ENCODE assay signal across 13 cellular contexts in the genomic region with DNA sequence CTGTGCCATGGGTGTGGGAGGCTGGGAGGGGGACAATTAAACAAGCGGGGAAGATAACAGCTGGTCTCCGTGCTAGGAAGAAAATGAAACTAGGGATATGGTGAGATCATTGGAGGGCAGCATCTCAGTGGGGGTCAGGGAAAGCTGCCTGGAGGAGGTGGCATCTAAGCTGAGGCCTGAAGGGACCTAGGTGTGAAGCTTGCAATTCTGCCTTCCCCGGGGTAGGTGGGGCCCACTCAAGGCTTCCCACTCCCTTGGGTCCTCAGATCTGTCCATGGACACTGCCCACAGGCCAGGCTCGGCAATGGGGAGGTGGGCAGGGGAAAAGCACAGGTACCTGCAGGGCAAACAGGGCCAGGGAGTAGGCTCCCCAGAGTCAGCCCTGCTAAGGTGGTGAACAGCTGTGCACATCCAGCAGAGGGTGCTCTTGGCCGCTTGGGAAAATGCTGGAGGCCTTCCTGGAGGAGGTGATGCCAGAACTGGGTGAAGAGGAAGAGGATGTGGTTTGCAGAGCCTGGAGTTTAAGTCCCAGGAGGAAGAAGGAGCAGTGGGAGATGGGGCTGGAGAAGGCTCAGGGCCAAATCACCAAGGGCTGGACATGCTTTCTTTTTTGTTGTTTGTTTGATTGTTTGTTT. TPM values are rescaled to one million over a fixed set of nuclear protein-coding genes. Genes with fewer than 3 reads are reported as not detected.
DNase-seq lines count a peak whose midpoint lies in the region; ATAC-seq and TF ChIP-seq lines count a peak whose summit lies in the region.
"Had no signal": no experiment of that assay in that cellular context is flagged by ENCODE, and none has a peak within 500 bp of the region (broad histone marks: within the 10 kb centered on the region; RNA-seq: fewer than 3 reads in every experiment).

No MANE protein-coding gene starts in this region.

- intact Hi-C loops in activated B cell treated with CpG ODN at 0.5 μM for 24 hours (cut with micrococcal nuclease) (no loop called here), right cardiac atrium (cut with DNase I) (no loop called here)

- H3K36me3 ChIP-seq in trophoblast cell (ENCODE audit: control insufficient read depth in 1 of 2, insufficient read depth in 2 of 2, low read length in 2 of 2), result no peaks in the 10 kb centered on the region
- H3K36me3 ChIP-seq: suprapubic skin had no signal

- H3K27me3 ChIP-seq in trophoblast cell (ENCODE audit: insufficient read depth, low read length) (no peaks in the 10 kb centered on the region), right cardiac atrium (ENCODE audit: control insufficient read depth, insufficient read depth) (no peaks in the 10 kb centered on the region)

- no peak overlapping the region for H2BK120ac ChIP-seq in trophoblast cell (ENCODE audit: insufficient read depth, low read length, poor library complexity)

- no peak overlapping the region for H2AFZ ChIP-seq in trophoblast cell (ENCODE audit: insufficient read depth, low read length, poor library complexity)

- no peaks in the 10 kb centered on the region for H3K79me2 ChIP-seq in trophoblast cell (ENCODE audit: control insufficient read depth, insufficient read depth, low read length, poor library complexity)

- H3K4me3 ChIP-seq in trophoblast cell (ENCODE audit: low read depth, low read length), result no peak overlapping the region
- H3K4me3 ChIP-seq in right cardiac atrium (ENCODE audit: low read length), result no peak overlapping the region
- H3K4me3 ChIP-seq: suprapubic skin had no signal

- H3K14ac ChIP-seq in trophoblast cell (ENCODE audit: low read length), result no peak overlapping the region

- no peaks in the 10 kb centered on the region for H3K4me1 ChIP-seq in trophoblast cell (ENCODE audit: control insufficient read depth in 1 of 2, insufficient read depth in 2 of 2, low read length in 2 of 2)
- no peaks in the 10 kb centered on the region for H3K4me1 ChIP-seq in right cardiac atrium (ENCODE audit: control insufficient read depth, insufficient read depth, low read length)
- H3K4me1 ChIP-seq: suprapubic skin had no signal

- peak overlapping the region; percentile 53 for H3K27ac Mint-ChIP-seq in activated B cell treated with CpG ODN at 0.5 μM for 24 hours
- H3K27ac Mint-ChIP-seq: activated naive CD4-positive, alpha-beta T cell treated with anti-CD3 and anti-CD28 coated beads, Interleukin-2, amount 50 U/mL, for 24 hours had no signal

- no peak overlapping the region for H2BK12ac ChIP-seq in trophoblast cell (ENCODE audit: low read length)

- ATAC-seq in activated B cell treated with CpG ODN at 0.5 μM for 24 hours (ENCODE audit: low read depth) (no peak), right cardiac atrium (no peak)

- no peak overlapping the region for H2BK5ac ChIP-seq in trophoblast cell (ENCODE audit: low read depth, low read length, poor library complexity)

- H3K9me3 Mint-ChIP-seq in activated B cell treated with CpG ODN at 0.5 μM for 24 hours, result no peaks in the 10 kb centered on the region
- H3K9me3 Mint-ChIP-seq: activated naive CD4-positive, alpha-beta T cell treated with anti-CD3 and anti-CD28 coated beads, Interleukin-2, amount 50 U/mL, for 24 hours had no signal

- H3K4me2 ChIP-seq in trophoblast cell (ENCODE audit: low read length), result no peak overlapping the region

- POLR2A ChIA-PET in HEK293T (lab: Yijun Ruan, JAX), result no interaction called here
- POLR2A ChIA-PET in activated B cell treated with CpG ODN at 0.5 μM for 24 hours (lab: Charles Lee), result no interaction called here

- H3K27ac ChIP-seq in trophoblast cell (ENCODE audit: low read depth, low read length), result no peak overlapping the region
- H3K27ac ChIP-seq in right cardiac atrium (ENCODE audit: low read length), result no peak overlapping the region
- H3K27ac ChIP-seq: suprapubic skin had no signal

- DNase-seq in NCI-H2171 treated with DMSO at 0.1 percent for 48 hours (lab: John Stamatoyannopoulos, UW) (peak; percentile 42), NCI-H2171 (lab: John Stamatoyannopoulos, UW) (no peak), HEK293T (ENCODE audit: extremely low spot score) (peak; percentile 63), activated B cell treated with CpG ODN at 0.5 μM for 24 hours (no peak), trophoblast cell (peak; percentile 51 to 78), DMS79 (lab: John Stamatoyannopoulos, UW) (no peak), mucosa of gallbladder (ENCODE audit: low spot score) (no peak), right cardiac atrium (no peak)
- DNase-seq: ACHN, naive B cell, NCI-H526 had no signal

- no peak overlapping the region for H3K18ac ChIP-seq in trophoblast cell (ENCODE audit: low read length)

- H3K9me3 ChIP-seq in trophoblast cell (ENCODE audit: insufficient read depth, low read depth, low read length) (no peaks in the 10 kb centered on the region), right cardiac atrium (ENCODE audit: control insufficient read depth, low read length) (no peaks in the 10 kb centered on the region)
- H3K9me3 ChIP-seq: suprapubic skin had no signal

- CTCF ChIA-PET in HEK293T (lab: Yijun Ruan, JAX) (no interaction called here), activated B cell treated with CpG ODN at 0.5 μM for 24 hours (lab: Charles Lee) (interaction anchor here (1.3 kb wide), 1 partner anchor 26 kb away, joined by 3 read pairs; no protein-coding TSS in a partner anchor)

- H3K9ac ChIP-seq in trophoblast cell (ENCODE audit: low read length), result no peak overlapping the region

- peaks cover 2% of the 10 kb centered on the region for H3K27me3 Mint-ChIP-seq in activated B cell treated with CpG ODN at 0.5 μM for 24 hours
- H3K27me3 Mint-ChIP-seq: activated naive CD4-positive, alpha-beta T cell treated with anti-CD3 and anti-CD28 coated beads, Interleukin-2, amount 50 U/mL, for 24 hours had no signal

- no peak overlapping the region for H4K91ac ChIP-seq in trophoblast cell (ENCODE audit: low read depth, low read length)

- H3K4ac ChIP-seq in trophoblast cell (ENCODE audit: low read depth, low read length), result no peak overlapping the region

- H3K36me3 Mint-ChIP-seq in activated B cell treated with CpG ODN at 0.5 μM for 24 hours (ENCODE audit: low read depth), result no peaks in the 10 kb centered on the region
- H3K36me3 Mint-ChIP-seq: activated naive CD4-positive, alpha-beta T cell treated with anti-CD3 and anti-CD28 coated beads, Interleukin-2, amount 50 U/mL, for 24 hours; naive B cell had no signal

- H3K4me1 Mint-ChIP-seq in activated B cell treated with CpG ODN at 0.5 μM for 24 hours, result no peaks in the 10 kb centered on the region
- H3K4me1 Mint-ChIP-seq: activated naive CD4-positive, alpha-beta T cell treated with anti-CD3 and anti-CD28 coated beads, Interleukin-2, amount 50 U/mL, for 24 hours; naive B cell had no signal

- no peak overlapping the region for H4K12ac ChIP-seq in trophoblast cell (ENCODE audit: low read depth, low read length)

- H2AK5ac ChIP-seq in trophoblast cell (ENCODE audit: low read length), result no peak overlapping the region

- no peak overlapping the region for H3K23ac ChIP-seq in trophoblast cell (ENCODE audit: low read length)

- no peak overlapping the region for H3K4me3 Mint-ChIP-seq in activated B cell treated with CpG ODN at 0.5 μM for 24 hours
- H3K4me3 Mint-ChIP-seq: activated naive CD4-positive, alpha-beta T cell treated with anti-CD3 and anti-CD28 coated beads, Interleukin-2, amount 50 U/mL, for 24 hours had no signal

- no peak for TF ChIP-seq CTCF in activated B cell treated with CpG ODN at 0.5 μM for 24 hours (IDR thresholded peaks at IDR 0.05)

- H3K79me1 ChIP-seq in trophoblast cell (ENCODE audit: low read length), result no peaks in the 10 kb centered on the region

- no peak overlapping the region for H4K8ac ChIP-seq in trophoblast cell (ENCODE audit: low read depth, low read length)

- no CpG with 5 or more reads among the region's 5 CpGs for WGBS in trophoblast cell (ENCODE audit: extremely low coverage, insufficient coverage, insufficient read length)
- WGBS in right cardiac atrium, result 59% methylated on average over 5 of the region's 5 CpGs

TF ChIP-seq in HEK293T, 16 proteins besides CTCF, POLR2A, EP300 and RAD21:
- TF ChIP-seq TARDBP (IDR thresholded peaks at IDR 0.05) (no peak), CTBP1 (IDR thresholded peaks at IDR 0.05; ENCODE audit: borderline replicate concordance) (no peak), L3MBTL2 (conservative IDR thresholded peaks at IDR 0.05) (no peak), FOXM1 (IDR thresholded peaks at IDR 0.05; ENCODE audit: borderline replicate concordance) (no peak), BHLHE40 (IDR thresholded peaks at IDR 0.05; ENCODE audit: borderline replicate concordance) (no peak), PKNOX1 (IDR thresholded peaks at IDR 0.05) (no peak), FOXK2 (IDR thresholded peaks at IDR 0.05) (no peak), FOXA1 (IDR thresholded peaks at IDR 0.05) (no peak), NFRKB (IDR thresholded peaks at IDR 0.05) (no peak), LEF1 (IDR thresholded peaks at IDR 0.05; ENCODE audit: borderline replicate concordance) (no peak), SUZ12 (IDR thresholded peaks at IDR 0.05) (no peak), HDGF (IDR thresholded peaks at IDR 0.05; ENCODE audit: borderline replicate concordance) (no peak), SP1 (IDR thresholded peaks at IDR 0.05) (no peak), ELF4 (IDR thresholded peaks at IDR 0.05) (no peak), ARNT (IDR thresholded peaks at IDR 0.05) (no peak), ZNF384 (IDR thresholded peaks at IDR 0.05) (no peak)

RNA-seq across cellular contexts. Expression of gene CCNE1, which starts 25.7 kb away (rescaled TPM):
- 3.4 and 4.1 TPM in 2 replicates for total RNA-seq in activated B cell treated with CpG ODN at 0.5 μM for 24 hours
- polyA plus RNA-seq in trophoblast cell (2013), result 402 and 418 TPM in 2 replicates
- total RNA-seq in mucosa of gallbladder, result 2.0 TPM
- 1 to 10 TPM; 2.1 to 5.1 (median 3.8) TPM for total RNA-seq in right cardiac atrium
- 3.0 TPM for polyA plus RNA-seq in right cardiac atrium

Comparison
In these comparisons a context has a peak if more than half of its experiments do, and no peak if none do; other contexts are left out.
1. DNase-seq: peak in NCI-H2171 treated with DMSO at 0.1 percent for 48 hours (single experiment), HEK293T (single experiment) and trophoblast cell (2 of 2); none in NCI-H2171 (single experiment), activated B cell treated with CpG ODN at 0.5 μM for 24 hours (single experiment), DMS79 (single experiment), mucosa of gallbladder (single experiment) and right cardiac atrium (0 of 3).